10 cellular contexts compared by ENCODE assay signal in genomic region chr12:53253298-53253697, GRCh38. TPM values are rescaled to one million over a fixed set of nuclear protein-coding genes. Genes with fewer than 3 reads are reported as not detected.
DNase-seq lines count a peak whose midpoint lies in the region; ATAC-seq and TF ChIP-seq lines count a peak whose summit lies in the region.
"Had no signal": no experiment of that assay in that cellular context is flagged by ENCODE, and none has a peak within 500 bp of the region (broad histone marks: within the 10 kb centered on the region; RNA-seq: fewer than 3 reads in every experiment).

No MANE protein-coding gene starts in this region.

- H3K4me3 Mint-ChIP-seq in H9: peak overlapping the region; percentile 94 to 98; a peak in 4 of 5 replicates

- H3K18ac ChIP-seq in H9 (ENCODE audit: insufficient read length, low read depth, low read length): no peak overlapping the region

- no peak overlapping the region for H3K27ac ChIP-seq in H9 (ENCODE audit: insufficient read length, low read depth, low read length)
- H3K27ac ChIP-seq in SK-N-MC: no peak overlapping the region
- peak overlapping the region in 2 of 4 donors; percentile 90 to 92 for H3K27ac ChIP-seq in esophagus muscularis mucosa (replicated peaks in 1 of 4)
- H3K27ac ChIP-seq in smooth muscle cell (ENCODE audit: low read depth): no peak overlapping the region

- H2BK120ac ChIP-seq in H9 (ENCODE audit: low read depth, low read length, poor library complexity, severe bottlenecking): no peak overlapping the region

- no peak for TF ChIP-seq POLR2A in esophagus muscularis mucosa (IDR thresholded peaks at IDR 0.05; ENCODE audit: low read depth)

- DNase-seq in H9 (no peak), SK-N-MC (ENCODE audit: low read depth, low spot score) (no peak), esophagus muscularis mucosa (ENCODE audit: extremely low spot score) (no peak), smooth muscle cell (lab: John Stamatoyannopoulos, UW; ENCODE audit: unreplicated experiment) (no peak), AG08396 (ENCODE audit: low spot score) (no peak), SIG-M5 treated with dmso at 0.1 percent for 504 hours (lab: John Stamatoyannopoulos, UW; ENCODE audit: unreplicated experiment) (no peak)
- DNase-seq: effector CD8-positive, alpha-beta T cell; NCI-H1436 had no signal

- H3K9me3 ChIP-seq in H9 (ENCODE audit: control insufficient read depth, low read depth, low read length): no peaks in the 10 kb centered on the region
- H3K9me3 ChIP-seq in SK-N-MC (ENCODE audit: low read depth, low read length): no peaks in the 10 kb centered on the region
- H3K9me3 ChIP-seq in esophagus muscularis mucosa: no peaks in the 10 kb centered on the region
- no peaks in the 10 kb centered on the region for H3K9me3 ChIP-seq in smooth muscle cell (replicated peaks; ENCODE audit: low read depth)

- no peak overlapping the region for H3K56ac ChIP-seq in H9 (ENCODE audit: insufficient read length, low read depth, low read length)

- TF ChIP-seq CTCF in H9 (conservative IDR thresholded peaks at IDR 0.05) (no peak), esophagus muscularis mucosa (IDR thresholded peaks at IDR 0.05) (no peak), smooth muscle cell (IDR thresholded peaks at IDR 0.05; ENCODE audit: borderline replicate concordance, insufficient read depth, poor library complexity, severe bottlenecking) (no peak)

- H3F3A ChIP-seq in smooth muscle cell (ENCODE audit: low read depth): peaks cover 6% of the 10 kb centered on the region

- no peaks in the 10 kb centered on the region for H4K20me1 ChIP-seq in H9 (ENCODE audit: control insufficient read depth, insufficient read depth, insufficient read length)
- no peaks in the 10 kb centered on the region for H4K20me1 ChIP-seq in smooth muscle cell (ENCODE audit: low read depth)

- peaks cover 18 to 19% of the 10 kb centered on the region in 2 experiments for H3K4me1 Mint-ChIP-seq in H9

- H2BK5ac ChIP-seq in H9 (ENCODE audit: insufficient read length, low read length): no peak overlapping the region

- H3K4ac ChIP-seq in H9 (ENCODE audit: low read depth, low read length): no peak overlapping the region

- intact Hi-C loops in esophagus muscularis mucosa (cut with DNase I): no loop called here

- H2BK12ac ChIP-seq in H9 (ENCODE audit: insufficient read length, low read depth, low read length): no peak overlapping the region

- H4K8ac ChIP-seq in H9 (replicated peaks; ENCODE audit: insufficient read length, low read depth, low read length): no peak overlapping the region

- no peak overlapping the region for H2AK5ac ChIP-seq in H9 (ENCODE audit: insufficient read length, low read length)

- H2AFZ ChIP-seq in H9 (ENCODE audit: low read length) (no peak overlapping the region), smooth muscle cell (ENCODE audit: low read depth) (no peak overlapping the region)

- peaks cover 4% of the 10 kb centered on the region for H3K79me1 ChIP-seq in H9 (ENCODE audit: insufficient read depth, low read depth, low read length, poor library complexity, severe bottlenecking)

- H3K27me3 Mint-ChIP-seq in H9 (ENCODE audit: low read depth): no peaks in the 10 kb centered on the region; the same call in 1 of the 2 replicates

- H3K9ac ChIP-seq in H9 (ENCODE audit: extremely low read depth, insufficient read length, low read length) (no peak overlapping the region), SK-N-MC (ENCODE audit: insufficient read length) (no peak overlapping the region), smooth muscle cell (ENCODE audit: low read depth) (no peak overlapping the region)

- no peak overlapping the region for H2BK20ac ChIP-seq in H9 (ENCODE audit: low read depth, low read length, poor library complexity, severe bottlenecking)

- no peak overlapping the region for H3K14ac ChIP-seq in H9 (ENCODE audit: insufficient read depth, low read length)

- no peak overlapping the region for H2BK15ac ChIP-seq in H9 (ENCODE audit: low read depth, low read length)

- WGBS in H9 (ENCODE audit: extremely low coverage, insufficient read length, low lambda C conversion rate): no CpG with 5 or more reads among the region's 13 CpGs
- WGBS in esophagus muscularis mucosa: 96% methylated on average over 6 of the region's 13 CpGs
- WGBS in smooth muscle cell (ENCODE audit: low lambda C conversion rate): 94% methylated on average over 13 of the region's 13 CpGs

- H3K4me2 ChIP-seq in H9 (ENCODE audit: insufficient read depth, insufficient read length, low read length) (no peak overlapping the region), smooth muscle cell (peak overlapping the region; percentile 96)

- H3K36me3 ChIP-seq in SK-N-MC (ENCODE audit: insufficient read depth, low read length): peaks cover 5% of the 10 kb centered on the region; the same call in 1 of the 2 replicates
- peaks cover 15 to 28% (median 27%) of the 10 kb centered on the region in 4 donors for H3K36me3 ChIP-seq in esophagus muscularis mucosa
- H3K36me3 ChIP-seq in smooth muscle cell (ENCODE audit: low read depth): no peaks in the 10 kb centered on the region

- ATAC-seq in HG03378 (IDR thresholded peaks at IDR 0.05; ENCODE audit: unreplicated experiment): no peak
- ATAC-seq: activated CD4-positive, CD25-positive, alpha-beta regulatory T cell treated with anti-CD3 and anti-CD28 coated beads, Interleukin-2, amount 50 U/mL, for 24 hours had no signal

- H3K4me3 ChIP-seq in SK-N-MC: peak overlapping the region; percentile 97; the same call in 1 of the 2 replicates
- peak overlapping the region in 3 of 4 donors; percentile 74 to 95 (median 80) for H3K4me3 ChIP-seq in esophagus muscularis mucosa
- peak overlapping the region; percentile 93 for H3K4me3 ChIP-seq in smooth muscle cell

- TF ChIP-seq EP300 in esophagus muscularis mucosa (IDR thresholded peaks at IDR 0.05): no peak

- H3K4me1 ChIP-seq in H9 (ENCODE audit: insufficient read depth, low read length): peaks cover 3% of the 10 kb centered on the region; the same call in 1 of the 2 replicates
- H3K4me1 ChIP-seq in esophagus muscularis mucosa: peaks cover 24 to 45% (median 36%) of the 10 kb centered on the region in 4 donors
- H3K4me1 ChIP-seq in smooth muscle cell (ENCODE audit: low read depth): peaks cover 10% of the 10 kb centered on the region

- no peak overlapping the region for H3K27ac Mint-ChIP-seq in H9

- H3K36me3 Mint-ChIP-seq in H9 (ENCODE audit: insufficient read depth in 1 of 3, low read depth in 3 of 3): peaks cover 3 to 6% (median 5%) of the 10 kb centered on the region in 3 experiments; a peak in 4 of 7 replicates

- no peak overlapping the region for H4K5ac ChIP-seq in H9 (ENCODE audit: insufficient read length, low read depth, low read length)

- H3K79me2 ChIP-seq in H9 (ENCODE audit: insufficient read depth, low read length): peaks cover 3% of the 10 kb centered on the region; the same call in 1 of the 2 replicates
- peaks cover 16% of the 10 kb centered on the region for H3K79me2 ChIP-seq in smooth muscle cell (ENCODE audit: low read depth)

- H4K91ac ChIP-seq in H9 (ENCODE audit: insufficient read length, low read depth, low read length): no peak overlapping the region

- H3K23me2 ChIP-seq in H9 (ENCODE audit: insufficient read length, low read depth, low read length, poor library complexity, severe bottlenecking): peaks cover 14% of the 10 kb centered on the region

- H3K27me3 ChIP-seq in H9 (ENCODE audit: insufficient read depth, low read length) (no peaks in the 10 kb centered on the region), esophagus muscularis mucosa (no peaks in the 10 kb centered on the region), smooth muscle cell (ENCODE audit: low read depth) (no peaks in the 10 kb centered on the region)

- H3T11ph ChIP-seq in H9 (ENCODE audit: low read length): no peak overlapping the region

- H3K23ac ChIP-seq in H9 (ENCODE audit: insufficient read length, low read depth, low read length): no peak overlapping the region

- H3K9me3 Mint-ChIP-seq in H9: no peaks in the 10 kb centered on the region

RNA-seq across cellular contexts. Expression of gene ESPL1, which starts 14.8 kb away (rescaled TPM):
- 43.2 and 43.3 TPM in 2 replicates for total RNA-seq in H9 (2021)
- total RNA-seq in esophagus muscularis mucosa: 1 to 10 TPM in 1 of 4 donors, under 1 TPM in 3; under 0.01 to 2.0 (median 0.24) TPM
- 3.1 and 4.7 TPM in 2 replicates for total RNA-seq in smooth muscle cell
- polyA plus RNA-seq in smooth muscle cell: 2.0 and 3.5 TPM in 2 replicates

RNA-seq across cellular contexts. Expression of gene RARG, which starts 21.3 kb away (rescaled TPM):
- 42.6 and 43.7 TPM in 2 replicates for total RNA-seq in H9 (2021)
- 10 to 100 TPM; 10.3 to 26.1 (median 22.9) TPM for total RNA-seq in esophagus muscularis mucosa
- 19.9 and 21.8 TPM in 2 replicates for total RNA-seq in smooth muscle cell
- polyA plus RNA-seq in smooth muscle cell: 31.3 and 32.9 TPM in 2 replicates

RNA-seq across cellular contexts. Expression of gene PFDN5, which starts 42.0 kb away (rescaled TPM):
- total RNA-seq in H9 (2021) (285 and 292 TPM in 2 replicates), esophagus muscularis mucosa (100 to 1,000 TPM; 446 to 812 (median 631) TPM), smooth muscle cell (416 and 464 TPM in 2 replicates)
- polyA plus RNA-seq in smooth muscle cell: 523 and 540 TPM in 2 replicates

RNA-seq across cellular contexts. Expression of gene MYG1, which starts 46.2 kb away (rescaled TPM):
- total RNA-seq in H9 (2021) (89.5 and 91.8 TPM in 2 replicates), esophagus muscularis mucosa (10 to 100 TPM; 41.6 to 63.0 (median 46.2) TPM), smooth muscle cell (30.8 and 39.1 TPM in 2 replicates)
- polyA plus RNA-seq in smooth muscle cell: 56.9 and 60.9 TPM in 2 replicates

RNA-seq across cellular contexts. Expression of gene ITGB7, which starts 46.2 kb away (rescaled TPM):
- total RNA-seq in H9 (2021) (0.26 and 0.39 TPM in 2 replicates), esophagus muscularis mucosa (1 to 10 TPM; 1.1 to 1.8 (median 1.4) TPM), smooth muscle cell (5.8 TPM in 1 of 2 replicates, not detected in the other)
- polyA plus RNA-seq in smooth muscle cell: 1.5 TPM in 1 of 2 replicates, not detected in the other
